In the genomic region with DNA sequence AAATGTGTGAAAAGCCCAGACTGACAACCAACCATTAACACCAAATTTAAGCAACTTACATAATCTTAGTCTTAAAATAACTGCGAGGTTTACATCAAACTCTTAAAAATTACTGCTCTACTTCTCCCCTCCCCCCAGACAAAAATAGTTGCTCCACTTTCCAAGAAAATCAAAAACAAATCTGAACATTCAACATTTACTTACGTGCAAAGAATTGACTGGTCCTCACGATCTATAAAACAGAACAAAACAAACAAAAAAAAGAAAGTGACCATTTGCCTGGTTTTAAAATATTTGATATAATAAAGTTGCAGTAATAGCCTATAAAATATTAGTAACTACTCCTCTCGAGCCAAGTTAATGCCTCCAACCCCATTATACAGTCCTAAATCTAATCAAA, we compare ENCODE assay signal across 2 cellular contexts.
TF ChIP-seq lines count a peak whose summit lies in the region.

No MANE protein-coding gene starts in this region.

TF ChIP-seq in liver, 16 proteins besides CTCF, POLR2A, EP300 and RAD21:
- peak in 1 of 2 donors; percentile 29 for TF ChIP-seq HNF4A (conservative IDR thresholded peaks at IDR 0.05)
- TF ChIP-seq EGR1 (IDR thresholded peaks at IDR 0.05; ENCODE audit: low read depth in 2 of 2), result no peak
- TF ChIP-seq SP1 (IDR thresholded peaks at IDR 0.05), result peak; percentile 33

TF ChIP-seq in HepG2, 621 proteins besides CTCF, POLR2A, EP300 and RAD21 (continued from another document):
- TF ChIP-seq DDIT3 (CRISPR knock-in tag; IDR thresholded peaks at IDR 0.05) (no peak), ZNF354B (CRISPR knock-in tag; IDR thresholded peaks at IDR 0.05) (no peak), TEAD2 (CRISPR knock-in tag; IDR thresholded peaks at IDR 0.05) (no peak), MAZ (IDR thresholded peaks at IDR 0.05; ENCODE audit: borderline replicate concordance, low read depth, low read length) (no peak), MAZ (CRISPR knock-in tag; IDR thresholded peaks at IDR 0.05; ENCODE audit: low read depth) (no peak), NFE2L2 (IDR thresholded peaks at IDR 0.05; ENCODE audit: low read length) (no peak), ZBTB4 (CRISPR knock-in tag; IDR thresholded peaks at IDR 0.05; ENCODE audit: borderline replicate concordance) (no peak), MYPOP (CRISPR knock-in tag; IDR thresholded peaks at IDR 0.05) (no peak), CENPX (CRISPR knock-in tag; IDR thresholded peaks at IDR 0.05) (no peak), GFI1 (CRISPR knock-in tag; IDR thresholded peaks at IDR 0.05; ENCODE audit: borderline replicate concordance) (no peak), SOX13 (IDR thresholded peaks at IDR 0.05) (no peak), SOX13 (CRISPR knock-in tag; conservative IDR thresholded peaks at IDR 0.05 in 1 of 2, IDR thresholded peaks at IDR 0.05 in 1 of 2) (no peak), CEBPZ (IDR thresholded peaks at IDR 0.05; ENCODE audit: low read length) (no peak)
